20 cellular contexts compared by ENCODE assay signal in the genomic region with DNA sequence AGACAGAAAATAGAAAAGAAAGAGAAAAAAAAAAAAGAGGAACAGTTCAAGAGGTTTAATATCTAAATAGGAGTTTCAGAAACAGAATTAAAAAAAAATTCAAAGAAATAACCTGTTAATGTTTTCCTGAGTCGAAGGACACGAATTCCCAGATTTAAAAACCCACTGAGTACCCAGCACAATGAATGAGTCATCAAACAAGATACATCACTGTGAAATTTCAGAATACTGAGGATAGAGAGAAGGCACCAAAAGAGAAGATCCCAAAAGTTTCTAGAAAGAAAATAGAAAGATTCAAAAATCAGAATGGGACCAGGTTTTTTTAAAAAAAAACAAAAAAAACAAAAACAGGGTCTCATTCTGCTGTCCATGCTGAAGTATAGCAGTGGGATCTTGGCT. TPM values are rescaled to one million over a fixed set of nuclear protein-coding genes. Genes with fewer than 3 reads are reported as not detected.
"Had no signal": no experiment of that assay in that cellular context is flagged by ENCODE, and none has a peak within 500 bp of the region (broad histone marks: within the 10 kb centered on the region; RNA-seq: fewer than 3 reads in every experiment).

No MANE protein-coding gene starts in this region.

- H3K27ac ChIP-seq: left lung, tibial artery, WERI-Rb-1 had no signal

- DNase-seq: activated effector memory CD4-positive, alpha-beta T cell treated with anti-CD3 and anti-CD28 coated beads, Interleukin-2, amount 50 U/mL, for 16 hours; activated T-cell treated with anti-CD3 and anti-CD28 coated beads, Interleukin-2, amount 50 U/mL, for 72 hours; amygdala; caudate nucleus; effector memory CD8-positive, alpha-beta T cell; foreskin melanocyte; glutamatergic neuron; hypothalamus; left lung; midbrain; occipital lobe; posterior cingulate gyrus; SK-N-SH; stimulated activated naive B cell treated with anti-CD40 and anti-IgM and Interleukin-4, amounts not matched to agents 10 μg/mL and 1 μg/mL and 100 μg/mL, for 72 hours; substantia nigra; tibial artery; WERI-Rb-1 had no signal

- H3K9ac ChIP-seq: SK-N-SH had no signal

- H3K9me3 ChIP-seq: left lung, SK-N-SH, tibial artery had no signal

- H3K4me3 Mint-ChIP-seq: activated T-cell treated with anti-CD3 and anti-CD28 coated beads, Interleukin-2, amount 50 U/mL, for 72 hours; effector memory CD8-positive, alpha-beta T cell; stimulated activated naive B cell treated with anti-CD40 and anti-IgM and Interleukin-4, amounts not matched to agents 10 μg/mL and 1 μg/mL and 100 μg/mL, for 72 hours had no signal

- H3K27ac Mint-ChIP-seq: activated naive CD4-positive, alpha-beta T cell treated with anti-CD3 and anti-CD28 coated beads, Interleukin-2, amount 50 U/mL, for 72 hours; effector memory CD8-positive, alpha-beta T cell; stimulated activated naive B cell treated with anti-CD40 and anti-IgM and Interleukin-4, amounts not matched to agents 10 μg/mL and 1 μg/mL and 100 μg/mL, for 72 hours had no signal

- ATAC-seq: activated naive CD4-positive, alpha-beta T cell treated with anti-CD3 and anti-CD28 coated beads, Interleukin-2, amount 50 U/mL, for 72 hours; activated T-cell treated with anti-CD3 and anti-CD28 coated beads, Interleukin-2, amount 50 U/mL, for 72 hours; effector memory CD8-positive, alpha-beta T cell; left lung; stimulated activated naive B cell treated with anti-CD40 and anti-IgM and Interleukin-4, amounts not matched to agents 10 μg/mL and 1 μg/mL and 100 μg/mL, for 72 hours had no signal

- H3K4me2 ChIP-seq: SK-N-SH had no signal

- FAIRE-seq: keratinocyte had no signal

- H3K36me3 Mint-ChIP-seq: stimulated activated naive B cell treated with anti-CD40 and anti-IgM and Interleukin-4, amounts not matched to agents 10 μg/mL and 1 μg/mL and 100 μg/mL, for 72 hours had no signal

- H3K36me3 ChIP-seq: left lung, WERI-Rb-1 had no signal

- H3K4me1 Mint-ChIP-seq: stimulated activated naive B cell treated with anti-CD40 and anti-IgM and Interleukin-4, amounts not matched to agents 10 μg/mL and 1 μg/mL and 100 μg/mL, for 72 hours had no signal

- H3K9me3 Mint-ChIP-seq: activated naive CD4-positive, alpha-beta T cell treated with anti-CD3 and anti-CD28 coated beads, Interleukin-2, amount 50 U/mL, for 72 hours; activated T-cell treated with anti-CD3 and anti-CD28 coated beads, Interleukin-2, amount 50 U/mL, for 72 hours; effector memory CD8-positive, alpha-beta T cell; stimulated activated naive B cell treated with anti-CD40 and anti-IgM and Interleukin-4, amounts not matched to agents 10 μg/mL and 1 μg/mL and 100 μg/mL, for 72 hours had no signal

- H3K4me1 ChIP-seq: left lung, tibial artery had no signal

- H3K4me3 ChIP-seq: left lung, tibial artery had no signal

RNA-seq across cellular contexts. Expression of a gene that starts 8.8 kb away (rescaled TPM):
- total RNA-seq: lung microvascular endothelial cell had no signal
